In genomic region chr1:36419569-36419968, GRCh38 we compare ENCODE assay signal across 15 cellular contexts. TPM values are rescaled to one million over a fixed set of nuclear protein-coding genes. Genes with fewer than 3 reads are reported as not detected.
A peak's percentile ranks its signal among the peaks of the same experiment; 100 is the strongest.
DNase-seq lines count a peak whose midpoint lies in the region; ATAC-seq, FAIRE-seq and TF ChIP-seq lines count a peak whose summit lies in the region.
"Had no signal": no experiment of that assay in that cellular context is flagged by ENCODE, and none has a peak within 500 bp of the region (broad histone marks: within the 10 kb centered on the region; RNA-seq: fewer than 3 reads in every experiment).

No MANE protein-coding gene starts in this region.

- TF ChIP-seq EP300 in K562 (IDR thresholded peaks at IDR 0.05; ENCODE audit: low read length): no peak

- H3K79me2 ChIP-seq in K562 (ENCODE audit: control insufficient read depth, insufficient read depth, low read length): no peaks in the 10 kb centered on the region

- TF ChIP-seq POLR2A in K562 (conservative IDR thresholded peaks at IDR 0.05) (no peak), vagina (IDR thresholded peaks at IDR 0.05) (no peak)

- in situ Hi-C loops in K562 (cut with MboI): no loop called here

- TF ChIP-seq RAD21 in K562 (CRISPR knock-in tag; conservative IDR thresholded peaks at IDR 0.05 in 1 of 2, IDR thresholded peaks at IDR 0.05 in 1 of 2): no peak

- H3K9me1 ChIP-seq in K562 (ENCODE audit: control insufficient read depth, insufficient read depth, low read length): no peaks in the 10 kb centered on the region

- H3K9ac ChIP-seq in K562 (ENCODE audit: insufficient read depth in 1 of 2, low read depth in 2 of 2, low read length in 2 of 2) (no peak overlapping the region), subcutaneous abdominal adipose tissue (ENCODE audit: low read length in 5 of 5) (no peak overlapping the region)

- TF ChIP-seq CTCF in K562 (IDR thresholded peaks at IDR 0.05 in 2 of 3, conservative IDR thresholded peaks at IDR 0.05 in 1 of 3; ENCODE audit: insufficient read depth in 2 of 3, low read depth in 1 of 3, low read length in 3 of 3): no peak
- no peak for TF ChIP-seq CTCF in left lung (IDR thresholded peaks at IDR 0.05)
- no peak for TF ChIP-seq CTCF in vagina (IDR thresholded peaks at IDR 0.05)

- 38% methylated on average over 4 of the region's 4 CpGs for WGBS in K562 (ENCODE audit: insufficient coverage, low coverage, missing lambda C conversion rate)

- H3K27ac ChIP-seq in K562 (ENCODE audit: extremely low read depth, low read depth, low read length) (no peak overlapping the region), left lung (no peak overlapping the region), subcutaneous abdominal adipose tissue (ENCODE audit: low read depth, low read length) (peak overlapping the region; percentile 89), vagina (no peak overlapping the region)

- H3K9me3 ChIP-seq in K562 (replicated peaks; ENCODE audit: control insufficient read depth, insufficient read depth, low read depth, low read length) (no peaks in the 10 kb centered on the region), left lung (no peaks in the 10 kb centered on the region), subcutaneous abdominal adipose tissue (ENCODE audit: control insufficient read depth in 5 of 5, low read length in 5 of 5) (no peaks in the 10 kb centered on the region), vagina (no peaks in the 10 kb centered on the region)
- H3K9me3 ChIP-seq: Caco-2 had no signal

- H3K4me2 ChIP-seq in K562 (ENCODE audit: insufficient read depth, low read length): no peak overlapping the region

- no peak for FAIRE-seq in K562 (lab: Jason Lieb, UNC)
- FAIRE-seq: H1 had no signal

- intact Hi-C loops in K562 (cut with micrococcal nuclease) (no loop called here), left lung (cut with DNase I) (loop anchor here in 1 of 2 donors (5.0 kb wide), 1 partner anchor 77 kb away; no protein-coding TSS in a partner anchor), vagina (cut with DNase I) (no loop called here)

- BruUV-seq in K562 (replicated peaks; lab: Mats Ljungman, UMichigan): no TSS peak

- H3K4me3 ChIP-seq in K562 (no peak overlapping the region), left lung (no peak overlapping the region), subcutaneous abdominal adipose tissue (ENCODE audit: low read depth in 1 of 5, low read length in 5 of 5) (no peak overlapping the region), vagina (no peak overlapping the region)

- no peak overlapping the region for H2AFZ ChIP-seq in K562 (ENCODE audit: low read depth, low read length)

- H3K36me3 ChIP-seq in K562 (ENCODE audit: control insufficient read depth, insufficient read depth, low read length) (no peaks in the 10 kb centered on the region), left lung (peaks cover 0 to 7% of the 10 kb centered on the region in 2 donors), subcutaneous abdominal adipose tissue (ENCODE audit: control insufficient read depth in 5 of 5, insufficient read depth in 5 of 5, low read length in 5 of 5) (peaks cover 10 to 28% (median 21%) of the 10 kb centered on the region in 5 donors), vagina (peaks cover 0 to 7% of the 10 kb centered on the region in 2 donors)

- no peaks in the 10 kb centered on the region for H4K20me1 ChIP-seq in K562 (replicated peaks; ENCODE audit: control insufficient read depth, insufficient read depth, low read length)

- POLR2A ChIA-PET in K562 (lab: Yijun Ruan, JAX): interaction anchor here (1.0 to 1.3 kb wide), 3 partner anchors 13 to 33 kb away, joined by 3 to 4 read pairs (median 4); no protein-coding TSS in a partner anchor

- CTCF ChIA-PET in K562 (lab: Yijun Ruan, JAX; ENCODE audit: low intra/inter-chr PET ratio): interaction anchor here (1.1 to 3.0 kb wide), 3 partner anchors 64 to 320 kb away, joined by 3 to 27 read pairs (median 27); no protein-coding TSS in a partner anchor

- ATAC-seq in K562: no peak
- peak; percentile 5 for ATAC-seq in left lung
- no peak for ATAC-seq in GM19467 (IDR thresholded peaks at IDR 0.05; ENCODE audit: unreplicated experiment)

- H3K4me1 ChIP-seq in K562 (replicated peaks in 1 of 2; ENCODE audit: control insufficient read depth in 2 of 2, insufficient read depth in 2 of 2, low read length in 2 of 2): peaks cover 0 to 3% of the 10 kb centered on the region in 2 experiments; a peak in 2 of 5 replicates
- peaks cover 0 to 21% of the 10 kb centered on the region in 2 donors for H3K4me1 ChIP-seq in left lung
- peaks cover 7 to 36% (median 27%) of the 10 kb centered on the region in 5 donors for H3K4me1 ChIP-seq in subcutaneous abdominal adipose tissue (ENCODE audit: control insufficient read depth in 5 of 5, insufficient read depth in 5 of 5, low read length in 5 of 5)
- peaks cover 6% of the 10 kb centered on the region for H3K4me1 ChIP-seq in vagina
- H3K4me1 ChIP-seq: Caco-2 had no signal

- H3K27me3 ChIP-seq in K562 (ENCODE audit: control insufficient read depth in 2 of 2, insufficient read depth in 2 of 2, low read length in 2 of 2): no peaks in the 10 kb centered on the region
- no peaks in the 10 kb centered on the region for H3K27me3 ChIP-seq in left lung
- H3K27me3 ChIP-seq in subcutaneous abdominal adipose tissue (ENCODE audit: control insufficient read depth in 5 of 5, insufficient read depth in 4 of 5, low read length in 5 of 5): no peaks in the 10 kb centered on the region
- no peaks in the 10 kb centered on the region for H3K27me3 ChIP-seq in vagina

- peak; percentile 40 for DNase-seq in LHCN-M2 (ENCODE audit: low read depth)
- no peak for DNase-seq in K562 (ENCODE audit: extremely low read depth in 1 of 4, low spot score in 3 of 4)
- no peak for DNase-seq in left lung
- DNase-seq in activated CD4-positive, alpha-beta T cell treated with anti-CD3 and anti-CD28 coated beads for 48 hours: no peak
- no peak for DNase-seq in vagina (ENCODE audit: extremely low spot score in 2 of 2)
- DNase-seq: Caco-2; CD4-positive, CD25-positive, alpha-beta regulatory T cell; DMS153; EL; NCI-H187; NCI-H69; SHP77 had no signal

RNA-seq across cellular contexts. Expression of gene LSM10, which starts 21.9 kb away (rescaled TPM):
- total RNA-seq in LHCN-M2 (2014; rRNA removed): 7.3 and 11.6 TPM in 2 replicates
- 65.6 TPM for polyA plus RNA-seq in LHCN-M2 (2012)
- total RNA-seq in K562 (2011; cell fraction: chromatin; rRNA removed; ENCODE audit: low replicate concordance): 20.5 and 63.8 TPM in 2 replicates
- 55.5 and 59.9 TPM in 2 replicates for total RNA-seq in K562 (2011; cell fraction: nucleolus; rRNA removed)
- 40.9 and 45.8 TPM in 2 replicates for total RNA-seq in K562 (2011; cell fraction: nucleoplasm; rRNA removed)
- 68.9 and 94.6 TPM in 2 replicates for total RNA-seq in K562 (2014; rRNA removed)
- total RNA-seq in K562 (2014; rRNA removed; fragmentation: Illumina TruSeq; extraction: Trizol): 9.8 and 13.2 TPM in 2 replicates
- 21.8 and 23.3 TPM in 2 replicates for total RNA-seq in K562 (2015; rRNA removed; fragmentation: Illumina TruSeq; extraction: Trizol)
- 85.7 and 88.0 TPM in 2 replicates for total RNA-seq in K562 (2021)
- 91.4 and 95.2 TPM in 2 replicates for polyA plus RNA-seq in K562 (2011; rRNA removed)
- 111 and 190 TPM in 2 replicates for polyA plus RNA-seq in K562 (2011; cell fraction: cytosol; rRNA removed)
- polyA plus RNA-seq in K562 (2011; cell fraction: nucleus; rRNA removed): 44.9 and 48.3 TPM in 2 replicates
- 91.2 and 105 TPM in 2 replicates for polyA plus RNA-seq in K562 (2012)
- polyA plus RNA-seq in K562 (2014; fragmentation: Illumina TruSeq; extraction: Trizol): 122 and 153 TPM in 2 replicates
- polyA plus RNA-seq in K562 (2014; fragmentation: Nextera tagmentation; extraction: Ambion mirVana): 10 to 100 TPM; 34.8 to 56.9 TPM
- 146 and 168 TPM in 2 replicates for polyA plus RNA-seq in K562 (2014; rRNA removed)
- polyA minus RNA-seq in K562 (2011; rRNA and poly(A)+ RNA removed): 26.2 and 41.8 TPM in 2 replicates
- polyA minus RNA-seq in K562 (2011; cell fraction: cytosol; rRNA and poly(A)+ RNA removed): 26.6 and 38.0 TPM in 2 replicates
- 17.1 and 23.5 TPM in 2 replicates for polyA minus RNA-seq in K562 (2011; cell fraction: nucleus; rRNA and poly(A)+ RNA removed)
- 10 to 100 TPM; 33.5 to 41.4 TPM for total RNA-seq in left lung
- 45.2 TPM for total RNA-seq in vagina

RNA-seq across cellular contexts. Expression of gene OSCP1, which starts 30.7 kb away (rescaled TPM):
- 4.5 and 7.1 TPM in 2 replicates for total RNA-seq in LHCN-M2 (2014; rRNA removed)
- polyA plus RNA-seq in LHCN-M2 (2012): 6.2 TPM
- total RNA-seq in K562 (2011; cell fraction: chromatin; rRNA removed; ENCODE audit: low replicate concordance): 0.74 TPM in 1 of 2 replicates, not detected in the other
- not detected in 2 replicates for total RNA-seq in K562 (2011; cell fraction: nucleolus; rRNA removed)
- not detected in 2 replicates for total RNA-seq in K562 (2011; cell fraction: nucleoplasm; rRNA removed)
- 0.36 TPM in 1 of 2 replicates, not detected in the other for total RNA-seq in K562 (2014; rRNA removed)
- not detected in 2 replicates for total RNA-seq in K562 (2014; rRNA removed; fragmentation: Illumina TruSeq; extraction: Trizol)
- 0.40 TPM in 1 of 2 replicates, not detected in the other for total RNA-seq in K562 (2015; rRNA removed; fragmentation: Illumina TruSeq; extraction: Trizol)
- total RNA-seq in K562 (2021): not detected in 2 replicates
- polyA plus RNA-seq in K562 (2011; rRNA removed): 0.12 and 0.15 TPM in 2 replicates
- 0.35 TPM in 1 of 2 replicates, not detected in the other for polyA plus RNA-seq in K562 (2011; cell fraction: cytosol; rRNA removed)
- 0.46 TPM in 1 of 2 replicates, not detected in the other for polyA plus RNA-seq in K562 (2011; cell fraction: nucleus; rRNA removed)
- polyA plus RNA-seq in K562 (2012): 0.42 and 0.50 TPM in 2 replicates
- 0.22 and 0.30 TPM in 2 replicates for polyA plus RNA-seq in K562 (2014; fragmentation: Illumina TruSeq; extraction: Trizol)
- polyA plus RNA-seq in K562 (2014; fragmentation: Nextera tagmentation; extraction: Ambion mirVana): not detected
- polyA plus RNA-seq in K562 (2014; rRNA removed): not detected in 2 replicates
- polyA minus RNA-seq in K562 (2011; rRNA and poly(A)+ RNA removed): not detected in 2 replicates
- not detected in 2 replicates for polyA minus RNA-seq in K562 (2011; cell fraction: cytosol; rRNA and poly(A)+ RNA removed)
- polyA minus RNA-seq in K562 (2011; cell fraction: nucleus; rRNA and poly(A)+ RNA removed): 0.33 TPM in 1 of 2 replicates, not detected in the other
- total RNA-seq in left lung: 10 to 100 TPM in 1 of 2 donors, 1 to 10 TPM in 1; 9.3 to 10.4 TPM
- 5.2 TPM for total RNA-seq in vagina
- total RNA-seq: CD4-positive, CD25-positive, alpha-beta regulatory T cell had no signal

RNA-seq across cellular contexts. Expression of gene STK40, which starts 33.8 kb away (rescaled TPM):
- total RNA-seq in LHCN-M2 (2014; rRNA removed) (13.7 and 16.2 TPM in 2 replicates), K562 (2014; rRNA removed) (39.1 and 55.1 TPM in 2 replicates), K562 (2014; rRNA removed; fragmentation: Illumina TruSeq; extraction: Trizol) (18.5 and 22.8 TPM in 2 replicates), K562 (2015; rRNA removed; fragmentation: Illumina TruSeq; extraction: Trizol) (27.1 and 27.6 TPM in 2 replicates), K562 (2021) (90.1 and 94.3 TPM in 2 replicates), left lung (10 to 100 TPM; 54.7 to 97.7 TPM), vagina (35.4 TPM)
- 20.3 TPM for polyA plus RNA-seq in LHCN-M2 (2012)
- 24.8 and 55.6 TPM in 2 replicates for total RNA-seq in K562 (2011; cell fraction: chromatin; rRNA removed; ENCODE audit: low replicate concordance)
- total RNA-seq in K562 (2011; cell fraction: nucleolus; rRNA removed): 29.2 and 31.0 TPM in 2 replicates
- total RNA-seq in K562 (2011; cell fraction: nucleoplasm; rRNA removed): 30.9 and 40.1 TPM in 2 replicates
- polyA plus RNA-seq in K562 (2011; rRNA removed) (57.8 and 73.8 TPM in 2 replicates), K562 (2014; fragmentation: Illumina TruSeq; extraction: Trizol) (62.9 and 78.0 TPM in 2 replicates), K562 (2014; fragmentation: Nextera tagmentation; extraction: Ambion mirVana) (1 to 10 TPM in 1 of 2 experiments, under 1 TPM in 1; 0.69 to 1.7 TPM), K562 (2014; rRNA removed) (59.0 and 63.1 TPM in 2 replicates)
- polyA plus RNA-seq in K562 (2011; cell fraction: cytosol; rRNA removed): 46.1 and 62.2 TPM in 2 replicates
- 37.6 and 46.3 TPM in 2 replicates for polyA plus RNA-seq in K562 (2011; cell fraction: nucleus; rRNA removed)
- 62.9 and 132 TPM in 2 replicates for polyA plus RNA-seq in K562 (2012)
- 49.4 and 58.5 TPM in 2 replicates for polyA minus RNA-seq in K562 (2011; rRNA and poly(A)+ RNA removed)
- 25.9 and 28.4 TPM in 2 replicates for polyA minus RNA-seq in K562 (2011; cell fraction: cytosol; rRNA and poly(A)+ RNA removed)
- polyA minus RNA-seq in K562 (2011; cell fraction: nucleus; rRNA and poly(A)+ RNA removed): 9.8 and 13.2 TPM in 2 replicates

RNA-seq across cellular contexts. Expression of gene MRPS15, which starts 44.6 kb away (rescaled TPM):
- total RNA-seq in LHCN-M2 (2014; rRNA removed): 78.9 and 80.3 TPM in 2 replicates
- 94.0 TPM for polyA plus RNA-seq in LHCN-M2 (2012)
- total RNA-seq in K562 (2011; cell fraction: chromatin; rRNA removed; ENCODE audit: low replicate concordance): 49.1 and 50.5 TPM in 2 replicates
- 46.1 and 55.5 TPM in 2 replicates for total RNA-seq in K562 (2011; cell fraction: nucleolus; rRNA removed)
- 59.8 and 81.0 TPM in 2 replicates for total RNA-seq in K562 (2011; cell fraction: nucleoplasm; rRNA removed)
- total RNA-seq in K562 (2014; rRNA removed): 209 and 251 TPM in 2 replicates
- 156 and 166 TPM in 2 replicates for total RNA-seq in K562 (2014; rRNA removed; fragmentation: Illumina TruSeq; extraction: Trizol)
- 148 and 156 TPM in 2 replicates for total RNA-seq in K562 (2015; rRNA removed; fragmentation: Illumina TruSeq; extraction: Trizol)
- total RNA-seq in K562 (2021): 144 and 164 TPM in 2 replicates
- 119 and 149 TPM in 2 replicates for polyA plus RNA-seq in K562 (2011; rRNA removed)
- polyA plus RNA-seq in K562 (2011; cell fraction: cytosol; rRNA removed): 89.3 and 95.0 TPM in 2 replicates
- polyA plus RNA-seq in K562 (2011; cell fraction: nucleus; rRNA removed): 47.9 and 56.5 TPM in 2 replicates
- 112 and 119 TPM in 2 replicates for polyA plus RNA-seq in K562 (2012)
- polyA plus RNA-seq in K562 (2014; fragmentation: Illumina TruSeq; extraction: Trizol): 223 and 237 TPM in 2 replicates
- 100 to 1,000 TPM in 1 of 2 experiments, 10 to 100 TPM in 1; 62.9 to 107 TPM for polyA plus RNA-seq in K562 (2014; fragmentation: Nextera tagmentation; extraction: Ambion mirVana)
- 250 and 286 TPM in 2 replicates for polyA plus RNA-seq in K562 (2014; rRNA removed)
- 79.2 and 97.3 TPM in 2 replicates for polyA minus RNA-seq in K562 (2011; rRNA and poly(A)+ RNA removed)
- polyA minus RNA-seq in K562 (2011; cell fraction: cytosol; rRNA and poly(A)+ RNA removed): 31.1 and 33.4 TPM in 2 replicates
- polyA minus RNA-seq in K562 (2011; cell fraction: nucleus; rRNA and poly(A)+ RNA removed): 15.9 and 31.7 TPM in 2 replicates
- total RNA-seq in left lung: 10 to 100 TPM; 62.7 to 84.2 TPM
- total RNA-seq in vagina: 54.0 TPM
